In genomic region chr11:3124821-3125220, GRCh38 we compare ENCODE assay signal across 1 cellular context.
TF ChIP-seq lines count a peak whose summit lies in the region.

No MANE protein-coding gene starts in this region.

TF ChIP-seq in HepG2, 621 proteins besides CTCF, POLR2A, EP300 and RAD21 (continued from another document):
- no peak for TF ChIP-seq MAFF (IDR thresholded peaks at IDR 0.05; ENCODE audit: low read depth, low read length)
- no peak for TF ChIP-seq NR3C1 (CRISPR knock-in tag; IDR thresholded peaks at IDR 0.05)
- TF ChIP-seq, protein P1, sequence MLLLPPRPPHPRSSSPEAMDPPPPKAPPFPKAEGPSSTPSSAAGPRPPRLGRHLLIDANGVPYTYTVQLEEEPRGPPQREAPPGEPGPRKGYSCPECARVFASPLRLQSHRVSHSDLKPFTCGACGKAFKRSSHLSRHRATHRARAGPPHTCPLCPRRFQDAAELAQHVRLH (CRISPR knock-in tag; IDR thresholded peaks at IDR 0.05; ENCODE audit: borderline replicate concordance, low read depth) = no peak
- no peak for TF ChIP-seq ARNT (IDR thresholded peaks at IDR 0.05)
- TF ChIP-seq ZNF75D (CRISPR knock-in tag; IDR thresholded peaks at IDR 0.05; ENCODE audit: borderline replicate concordance) = no peak
- no peak for TF ChIP-seq KDM3A (CRISPR knock-in tag; IDR thresholded peaks at IDR 0.05; ENCODE audit: low read depth)
- TF ChIP-seq, protein P2, sequence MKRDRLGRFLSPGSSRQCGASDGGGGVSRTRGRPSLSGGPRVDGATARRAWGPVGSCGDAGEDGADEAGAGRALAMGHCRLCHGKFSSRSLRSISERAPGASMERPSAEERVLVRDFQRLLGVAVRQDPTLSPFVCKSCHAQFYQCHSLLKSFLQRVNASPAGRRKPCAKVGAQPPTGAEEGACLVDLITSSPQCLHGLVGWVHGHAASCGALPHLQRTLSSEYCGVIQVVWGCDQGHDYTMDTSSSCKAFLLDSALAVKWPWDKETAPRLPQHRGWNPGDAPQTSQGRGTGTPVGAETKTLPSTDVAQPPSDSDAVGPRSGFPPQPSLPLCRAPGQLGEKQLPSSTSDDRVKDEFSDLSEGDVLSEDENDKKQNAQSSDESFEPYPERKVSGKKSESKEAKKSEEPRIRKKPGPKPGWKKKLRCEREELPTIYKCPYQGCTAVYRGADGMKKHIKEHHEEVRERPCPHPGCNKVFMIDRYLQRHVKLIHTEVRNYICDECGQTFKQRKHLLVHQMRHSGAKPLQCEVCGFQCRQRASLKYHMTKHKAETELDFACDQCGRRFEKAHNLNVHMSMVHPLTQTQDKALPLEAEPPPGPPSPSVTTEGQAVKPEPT (CRISPR knock-in tag; IDR thresholded peaks at IDR 0.05; ENCODE audit: low read depth) = no peak
- no peak for TF ChIP-seq ZNF33B (CRISPR knock-in tag; IDR thresholded peaks at IDR 0.05)
- TF ChIP-seq ZNF549 (CRISPR knock-in tag; IDR thresholded peaks at IDR 0.05) = no peak
- no peak for TF ChIP-seq AFF4 (CRISPR knock-in tag; IDR thresholded peaks at IDR 0.05)
